In genomic region chr11:27371490-27371889, GRCh38 we compare ENCODE assay signal across 20 cellular contexts. TPM values are rescaled to one million over a fixed set of nuclear protein-coding genes. Genes with fewer than 3 reads are reported as not detected.
A peak's percentile ranks its signal among the peaks of the same experiment; 100 is the strongest.
DNase-seq lines count a peak whose midpoint lies in the region; ATAC-seq, FAIRE-seq and TF ChIP-seq lines count a peak whose summit lies in the region.
"Had no signal": no experiment of that assay in that cellular context is flagged by ENCODE, and none has a peak within 500 bp of the region (broad histone marks: within the 10 kb centered on the region; RNA-seq: fewer than 3 reads in every experiment).

No MANE protein-coding gene starts in this region.

- no peaks in the 10 kb centered on the region for H3K4me1 Mint-ChIP-seq in MCF 10A (ENCODE audit: insufficient read depth, unreplicated experiment)
- H3K4me1 Mint-ChIP-seq: CD14-positive monocyte; CD4-positive, alpha-beta memory T cell; IgD-negative memory B cell had no signal

- H3K36me3 ChIP-seq in cardiac muscle cell, result peaks cover 57% of the 10 kb centered on the region
- H3K36me3 ChIP-seq in heart left ventricle, result peaks cover 0 to 92% (median 23%) of the 10 kb centered on the region in 9 donors
- H3K36me3 ChIP-seq in body of pancreas (replicated peaks in 1 of 2; ENCODE audit: insufficient read depth in 1 of 2, low read depth in 2 of 2), result peaks cover 0 to 8% of the 10 kb centered on the region in 2 donors
- H3K36me3 ChIP-seq in pancreas, result peaks cover 0 to 27% (median 3%) of the 10 kb centered on the region in 3 donors
- H3K36me3 ChIP-seq: BLaER1 had no signal

- H3K27ac ChIP-seq in cardiac muscle cell, result peak overlapping the region; percentile 38
- no peak overlapping the region for H3K27ac ChIP-seq in heart left ventricle
- peak overlapping the region; percentile 34 to 78 (median 70) for H3K27ac ChIP-seq in body of pancreas
- peak overlapping the region in 3 of 4 donors; percentile 5 to 74 (median 66) for H3K27ac ChIP-seq in pancreas
- H3K27ac ChIP-seq: BLaER1, GM23248, HL-60 had no signal

- peaks cover 28% of the 10 kb centered on the region for H3K36me3 Mint-ChIP-seq in MCF 10A (ENCODE audit: insufficient read depth, unreplicated experiment)
- H3K36me3 Mint-ChIP-seq: CD14-positive monocyte; CD4-positive, alpha-beta memory T cell had no signal

- DNase-seq in cardiac muscle cell (ENCODE audit: low read depth in 1 of 2, low spot score in 1 of 2), result no peak
- no peak for DNase-seq in heart left ventricle
- peak; percentile 47 to 68 for DNase-seq in NCI-H526 (lab: John Stamatoyannopoulos, UW)
- no peak for DNase-seq in body of pancreas
- DNase-seq in pancreas, result no peak
- DNase-seq in MCF 10A (ENCODE audit: unreplicated experiment), result no peak
- DNase-seq: CD4-positive, alpha-beta memory T cell; DMS153; GM23248; KG1 had no signal

- no peaks in the 10 kb centered on the region for H3K9me3 Mint-ChIP-seq in MCF 10A (ENCODE audit: unreplicated experiment)
- H3K9me3 Mint-ChIP-seq: CD14-positive monocyte; CD4-positive, alpha-beta memory T cell; IgD-negative memory B cell had no signal

- FAIRE-seq in pancreas (lab: Jason Lieb, UNC), result no peak
- FAIRE-seq: G401.6, GM12891, GM19239 had no signal

- no peak for ATAC-seq in heart left ventricle
- ATAC-seq in body of pancreas, result no peak
- no peak for ATAC-seq in pancreas
- no peak for ATAC-seq in HG03520 (IDR thresholded peaks at IDR 0.05; ENCODE audit: unreplicated experiment)
- no peak for ATAC-seq in GM21529 (IDR thresholded peaks at IDR 0.05; ENCODE audit: unreplicated experiment)

- BruUV-seq in MCF 10A (replicated peaks; lab: Mats Ljungman, UMichigan), result no TSS peak

- TF ChIP-seq POLR2A in heart left ventricle (IDR thresholded peaks at IDR 0.05) (no peak), body of pancreas (IDR thresholded peaks at IDR 0.05) (no peak)

- POLR2A ChIA-PET in MCF 10A (lab: Yijun Ruan, JAX), result no interaction called here

- H3K4me3 ChIP-seq in cardiac muscle cell, result no peak overlapping the region
- H3K4me3 ChIP-seq in heart left ventricle, result no peak overlapping the region
- no peak overlapping the region for H3K4me3 ChIP-seq in body of pancreas
- no peak overlapping the region for H3K4me3 ChIP-seq in pancreas
- H3K4me3 ChIP-seq: BLaER1, GM23248, HAP-1 had no signal

- H3K4me3 Mint-ChIP-seq in MCF 10A (ENCODE audit: unreplicated experiment), result no peak overlapping the region
- H3K4me3 Mint-ChIP-seq: CD14-positive monocyte; CD4-positive, alpha-beta memory T cell; IgD-negative memory B cell had no signal

- H3K9me3 ChIP-seq in cardiac muscle cell (ENCODE audit: low read depth) (no peaks in the 10 kb centered on the region), heart left ventricle (no peaks in the 10 kb centered on the region), body of pancreas (no peaks in the 10 kb centered on the region), pancreas (no peaks in the 10 kb centered on the region)
- H3K9me3 ChIP-seq: BLaER1, HAP-1 had no signal

- H3K4me1 ChIP-seq in cardiac muscle cell (ENCODE audit: low read depth), result no peaks in the 10 kb centered on the region
- no peaks in the 10 kb centered on the region for H3K4me1 ChIP-seq in heart left ventricle
- H3K4me1 ChIP-seq in body of pancreas, result peaks cover 70% of the 10 kb centered on the region
- peaks cover 19 to 53% (median 50%) of the 10 kb centered on the region in 3 donors for H3K4me1 ChIP-seq in pancreas
- H3K4me1 ChIP-seq: BLaER1, HAP-1 had no signal

- TF ChIP-seq CTCF in cardiac muscle cell (IDR thresholded peaks at IDR 0.05; ENCODE audit: low read depth, low read length), result no peak
- TF ChIP-seq CTCF in heart left ventricle (IDR thresholded peaks at IDR 0.05), result no peak
- no peak for TF ChIP-seq CTCF in body of pancreas (IDR thresholded peaks at IDR 0.05)
- no peak for TF ChIP-seq CTCF in pancreas (IDR thresholded peaks at IDR 0.05)
- TF ChIP-seq CTCF in MCF 10A (IDR thresholded peaks at IDR 0.05; ENCODE audit: unreplicated experiment), result no peak

- intact Hi-C loops in heart left ventricle (cut with DNase I) (no loop called here), body of pancreas (cut with DNase I) (loop anchor here (10.0 kb wide), 1 partner anchor 103 kb away; the partner anchor contains the start of gene LGR4), pancreas (cut with DNase I) (loop anchor here (10.0 kb wide), 1 partner anchor 93 kb away; no protein-coding TSS in a partner anchor), MCF 10A (cut with micrococcal nuclease) (no loop called here)

- H3K27me3 Mint-ChIP-seq in MCF 10A (ENCODE audit: insufficient read depth, unreplicated experiment), result no peaks in the 10 kb centered on the region
- H3K27me3 Mint-ChIP-seq: CD4-positive, alpha-beta memory T cell; IgD-negative memory B cell had no signal

- CTCF ChIA-PET in MCF 10A (lab: Yijun Ruan, JAX), result interaction anchor here (0.5 to 2.1 kb wide), 4 partner anchors 77 to 188 kb away, joined by 3 to 7 read pairs (median 5); no protein-coding TSS in a partner anchor

- H3K27ac Mint-ChIP-seq in MCF 10A (ENCODE audit: low read depth, unreplicated experiment), result no peak overlapping the region
- H3K27ac Mint-ChIP-seq: CD14-positive monocyte; CD4-positive, alpha-beta memory T cell; IgD-negative memory B cell had no signal

- H3K27me3 ChIP-seq in cardiac muscle cell, result no peaks in the 10 kb centered on the region
- no peaks in the 10 kb centered on the region for H3K27me3 ChIP-seq in heart left ventricle
- H3K27me3 ChIP-seq in body of pancreas, result no peaks in the 10 kb centered on the region
- no peaks in the 10 kb centered on the region for H3K27me3 ChIP-seq in pancreas
- H3K27me3 ChIP-seq: BLaER1 had no signal

RNA-seq across cellular contexts. Expression of gene CCDC34, which starts 8.5 kb away (rescaled TPM):
- total RNA-seq in cardiac muscle cell, result 9.1 and 21.1 TPM in 2 replicates
- 12.8 and 19.0 TPM in 2 replicates for polyA plus RNA-seq in cardiac muscle cell
- total RNA-seq in heart left ventricle, result 1 to 10 TPM; 1.1 to 8.3 (median 3.2) TPM
- polyA plus RNA-seq in heart left ventricle, result 1 to 10 TPM; 1.3 to 3.0 TPM
- 1 to 10 TPM; 3.6 to 5.9 TPM for total RNA-seq in body of pancreas
- 1 to 10 TPM; 3.3 to 7.1 (median 4.1) TPM for total RNA-seq in pancreas
- polyA plus RNA-seq in pancreas, result 10 to 100 TPM in 1 of 2 donors, 1 to 10 TPM in 1; 4.8 to 10.1 TPM
- 9.0 and 11.1 TPM in 2 replicates for total RNA-seq in MCF 10A (2022)

Comparison
In these comparisons a context has a peak if more than half of its experiments do, and no peak if none do; other contexts are left out.
1. H3K27ac ChIP-seq: peak in cardiac muscle cell (single experiment), body of pancreas (4 of 4) and pancreas (3 of 4); none in heart left ventricle (0 of 12).
2. DNase-seq: peak in NCI-H526 (2 of 2); none in cardiac muscle cell (0 of 2), heart left ventricle (0 of 5), body of pancreas (0 of 4), pancreas (0 of 6) and MCF 10A (single experiment).
3. intact Hi-C loops: an anchor here in body of pancreas (10.0 kb wide) and pancreas (10.0 kb wide); none called in heart left ventricle and MCF 10A.